Comparison of ENCODE assay signal across 1 cellular context in the genomic region with DNA sequence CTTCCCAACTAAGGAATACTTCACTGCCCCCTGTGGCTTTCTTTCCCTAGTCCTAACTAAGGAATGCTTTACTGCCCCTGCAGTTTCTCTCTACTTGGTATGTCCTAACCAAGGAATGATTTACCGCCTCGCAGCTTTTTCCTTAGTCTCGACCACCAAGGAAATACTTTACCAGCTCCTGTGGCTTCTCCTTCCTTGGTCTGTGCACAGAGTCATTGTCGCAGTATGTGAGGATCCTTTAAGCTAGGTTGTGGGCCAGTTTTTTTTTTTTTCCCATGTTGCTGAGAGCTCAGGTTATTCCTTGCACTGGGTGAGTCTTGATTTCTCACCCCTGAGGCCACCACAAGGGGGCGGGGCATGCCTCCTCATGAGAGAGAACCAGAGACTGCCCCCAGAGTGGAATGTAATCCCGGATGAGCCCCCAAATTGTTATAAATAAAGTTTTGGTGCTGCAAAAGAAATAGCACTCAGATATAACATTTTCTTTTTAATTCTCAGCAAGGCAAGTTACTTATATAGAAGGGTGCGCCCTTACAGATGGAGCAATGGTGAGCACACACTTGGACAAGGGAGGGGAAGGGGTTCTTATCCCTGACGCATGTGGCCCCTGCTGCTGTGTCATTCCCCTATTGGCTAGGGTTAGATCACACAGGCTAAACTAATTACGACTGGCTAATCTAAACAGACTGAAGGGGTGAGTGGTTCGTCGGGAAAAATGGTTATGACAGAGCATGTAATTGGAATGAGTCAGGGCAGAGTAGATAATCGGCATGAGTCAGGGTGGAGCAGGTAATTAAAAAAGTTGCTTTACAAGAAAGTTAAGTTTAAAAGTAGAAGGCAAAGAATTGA.
TF ChIP-seq lines count a peak whose summit lies in the region.

No MANE protein-coding gene starts in this region.

TF ChIP-seq in GM12878, 131 proteins besides CTCF, POLR2A, EP300 and RAD21:
- no peak for TF ChIP-seq CBX5 (IDR thresholded peaks at IDR 0.05; ENCODE audit: low read depth)
